In genomic region chr13:38582133-38582532, GRCh38 we compare ENCODE assay signal across 8 cellular contexts.
DNase-seq lines count a peak whose midpoint lies in the region; ATAC-seq and TF ChIP-seq lines count a peak whose summit lies in the region.

No MANE protein-coding gene starts in this region.

- TF ChIP-seq CTCF in PC-3 (conservative IDR thresholded peaks at IDR 0.05; ENCODE audit: low read depth, low read length) (peak; percentile 63), epithelial cell of proximal tubule (conservative IDR thresholded peaks at IDR 0.05; ENCODE audit: low read depth, low read length) (peak; percentile 60), neural progenitor cell (IDR thresholded peaks at IDR 0.05) (peak; percentile 67)

- intact Hi-C loops in PC-3 (cut with micrococcal nuclease) (loop anchor here (5.0 kb wide), 1 partner anchor 505 kb away; no protein-coding TSS in a partner anchor), sciatic nerve (cut with DNase I) (no loop called here)

- no peaks in the 10 kb centered on the region for H3K9me3 ChIP-seq in PC-3 (ENCODE audit: low read length)
- no peaks in the 10 kb centered on the region for H3K9me3 ChIP-seq in neural progenitor cell (ENCODE audit: low read depth)

- H3F3A ChIP-seq in PC-3 (ENCODE audit: low read length, unreplicated experiment) (no peaks in the 10 kb centered on the region), neural progenitor cell (ENCODE audit: low read depth) (no peaks in the 10 kb centered on the region)

- H3K4me3 ChIP-seq in PC-3 (ENCODE audit: low read length), result no peak overlapping the region
- no peak overlapping the region for H3K4me3 ChIP-seq in epithelial cell of proximal tubule (ENCODE audit: low read depth, low read length)
- no peak overlapping the region for H3K4me3 ChIP-seq in neural progenitor cell

- no peaks in the 10 kb centered on the region for H3K79me2 ChIP-seq in PC-3 (ENCODE audit: low read length)
- no peaks in the 10 kb centered on the region for H3K79me2 ChIP-seq in neural progenitor cell (ENCODE audit: low read depth)

- ATAC-seq in GM18517 (IDR thresholded peaks at IDR 0.05; ENCODE audit: unreplicated experiment) (peak; percentile 87), PC-3 (peak; percentile 79), sciatic nerve (no peak)

- H3K36me3 Mint-ChIP-seq in neural progenitor cell, result no peaks in the 10 kb centered on the region

- H3K27me3 ChIP-seq in PC-3 (ENCODE audit: low read length), result peaks cover 9% of the 10 kb centered on the region; the same call in 1 of the 2 replicates
- no peaks in the 10 kb centered on the region for H3K27me3 ChIP-seq in neural progenitor cell

- peaks cover 6% of the 10 kb centered on the region for H3K27me3 Mint-ChIP-seq in neural progenitor cell (ENCODE audit: insufficient read depth, low read depth)

- no peak overlapping the region for H3K4me3 Mint-ChIP-seq in neural progenitor cell

- no peak overlapping the region for H3K9ac ChIP-seq in PC-3 (ENCODE audit: low read length)
- H3K9ac ChIP-seq in neural progenitor cell, result no peak overlapping the region

- CTCF ChIA-PET in PC-3 (lab: Charles Lee), result interaction anchor here (0.6 to 1.1 kb wide), 8 partner anchors 17 to 942 kb away, joined by 3 to 6 read pairs (median 4); no protein-coding TSS in a partner anchor

- no TSS peak for BruUV-seq in PC-3 (replicated peaks; lab: Mats Ljungman, UMichigan)

- H3K4me1 Mint-ChIP-seq in neural progenitor cell, result no peaks in the 10 kb centered on the region

- no peak overlapping the region for H3K4me2 ChIP-seq in PC-3 (ENCODE audit: low read length)
- H3K4me2 ChIP-seq in neural progenitor cell, result no peak overlapping the region

- H3K27ac ChIP-seq in PC-3 (ENCODE audit: low read length) (no peak overlapping the region), neural progenitor cell (no peak overlapping the region)

- DNase-seq in Ammon's horn (ENCODE audit: low spot score) (peak; percentile 64), HS-5 (ENCODE audit: low read depth) (peak; percentile 5), PC-3 (peak; percentile 59), epithelial cell of proximal tubule (ENCODE audit: low read depth) (no peak), neural progenitor cell (ENCODE audit: low spot score) (peak; percentile 61), sciatic nerve (ENCODE audit: low spot score) (no peak), UCSD-AML1 (lab: John Stamatoyannopoulos, UW; ENCODE audit: unreplicated experiment) (no peak)

- H3K27ac Mint-ChIP-seq in neural progenitor cell, result no peak overlapping the region

- H4K20me1 ChIP-seq in PC-3 (ENCODE audit: low read length), result no peaks in the 10 kb centered on the region
- H4K20me1 ChIP-seq in neural progenitor cell (ENCODE audit: low read depth), result no peaks in the 10 kb centered on the region

- no peaks in the 10 kb centered on the region for H3K9me2 ChIP-seq in PC-3 (replicated peaks; ENCODE audit: low read length)

- H3K36me3 ChIP-seq in PC-3 (ENCODE audit: low read depth, low read length), result no peaks in the 10 kb centered on the region
- H3K36me3 ChIP-seq in neural progenitor cell, result no peaks in the 10 kb centered on the region

- H3K9me3 Mint-ChIP-seq in neural progenitor cell, result no peaks in the 10 kb centered on the region

- H3K4me1 ChIP-seq in PC-3 (ENCODE audit: insufficient read depth, low read length) (no peaks in the 10 kb centered on the region), neural progenitor cell (no peaks in the 10 kb centered on the region)

- POLR2A ChIA-PET in PC-3 (lab: Charles Lee; ENCODE audit: unreplicated experiment), result no interaction called here

- no peak overlapping the region for H2AFZ ChIP-seq in PC-3 (ENCODE audit: low read length)
- H2AFZ ChIP-seq in neural progenitor cell (replicated peaks), result no peak overlapping the region

Comparison
In these comparisons a context has a peak if more than half of its experiments do, and no peak if none do; other contexts are left out.
1. DNase-seq: peak in Ammon's horn (single experiment), HS-5 (single experiment), PC-3 (single experiment) and neural progenitor cell (single experiment); none in epithelial cell of proximal tubule (single experiment), sciatic nerve (single experiment) and UCSD-AML1 (single experiment).
2. Peak in every context shown above with its lines, with median percentiles within 50 percentile points of each other: CTCF ChIP-seq.